Comparison of ENCODE assay signal across 21 cellular contexts in the genomic region with DNA sequence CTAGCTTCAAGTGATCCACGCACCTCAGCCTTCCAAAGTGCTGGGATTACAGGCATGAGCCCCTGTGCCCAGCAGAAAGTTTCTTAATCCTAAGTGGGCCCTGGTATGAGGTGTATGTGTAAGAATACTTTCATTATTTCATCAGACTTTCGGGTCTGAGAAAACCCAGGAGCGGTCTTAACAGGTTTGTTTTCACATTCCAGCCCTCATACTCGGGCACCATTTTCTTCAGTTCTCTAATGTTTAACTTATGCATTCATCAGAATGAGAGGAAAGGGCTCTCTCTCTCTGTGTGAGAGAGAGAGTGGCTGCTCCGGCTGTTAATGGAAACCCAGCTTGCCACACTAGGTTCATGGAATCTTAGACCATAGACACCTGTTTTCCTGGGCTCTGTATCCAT. TPM values are rescaled to one million over a fixed set of nuclear protein-coding genes. Genes with fewer than 3 reads are reported as not detected.
DNase-seq lines count a peak whose midpoint lies in the region; ATAC-seq, FAIRE-seq and TF ChIP-seq lines count a peak whose summit lies in the region.
"Had no signal": no experiment of that assay in that cellular context is flagged by ENCODE, and none has a peak within 500 bp of the region (broad histone marks: within the 10 kb centered on the region; RNA-seq: fewer than 3 reads in every experiment).

No MANE protein-coding gene starts in this region.

- no peak for TF ChIP-seq RAD21 in GM12878 (IDR thresholded peaks at IDR 0.05; ENCODE audit: insufficient read depth, low read depth, low read length)

- no peaks in the 10 kb centered on the region for H3K36me3 ChIP-seq in GM12878 (ENCODE audit: control insufficient read depth in 2 of 2, insufficient read depth in 2 of 2, low read length in 1 of 2)
- no peaks in the 10 kb centered on the region for H3K36me3 ChIP-seq in left lung

- no peak overlapping the region for H2AFZ ChIP-seq in GM12878 (ENCODE audit: control insufficient read depth, low read depth, low read length)

- FAIRE-seq in GM12878 (lab: Jason Lieb, UNC): no peak

- POLR2A ChIA-PET in GM12878 (lab: Charles Lee): no interaction called here

- CTCF ChIA-PET in GM12878 (lab: Yijun Ruan, JAX): interaction anchor here (1.1 to 2.1 kb wide), 2 partner anchors 59 to 73 kb away, joined by 3 to 5 read pairs; no protein-coding TSS in a partner anchor

- no peaks in the 10 kb centered on the region for H3K79me2 ChIP-seq in GM12878 (ENCODE audit: control insufficient read depth, insufficient read depth, low read length)

- no peak for TF ChIP-seq CTCF in GM12878 (IDR thresholded peaks at IDR 0.05 in 2 of 3, conservative IDR thresholded peaks at IDR 0.05 in 1 of 3; ENCODE audit: control insufficient read depth in 2 of 3, extremely low read depth in 1 of 3, insufficient read depth in 1 of 3, low read depth in 3 of 3, low read length in 3 of 3)
- TF ChIP-seq CTCF in left lung (IDR thresholded peaks at IDR 0.05): no peak

- DNase-seq in ACHN (peak; percentile 86), HK-2 (ENCODE audit: unreplicated experiment) (peak; percentile 52), GM12878 (ENCODE audit: low read depth, low spot score) (no peak), left lung (no peak)
- DNase-seq: central memory CD4-positive, alpha-beta T cell; effector memory CD8-positive, alpha-beta T cell; foreskin fibroblast; NCI-H1048; NCI-H2081 treated with DMSO at 0.1 percent for 48 hours; NCI-H510A treated with DMSO at 0.1 percent for 48 hours; T1000; testis had no signal

- no peak overlapping the region for H3K9ac ChIP-seq in GM12878 (ENCODE audit: control insufficient read depth, insufficient read depth, low read length)

- SMC1A ChIA-PET in GM12878 (lab: Charles Lee; ENCODE audit: uncharacterized antibody, unreplicated experiment): interaction anchor here (1.0 to 1.6 kb wide), 5 partner anchors 12 to 76 kb away, joined by 3 read pairs; no protein-coding TSS in a partner anchor

- in situ Hi-C loops in ACHN (cut with HindIII; ENCODE audit: low pct_ligation_motif_present, low pct_unique_long_range_greater_than_20kb, low sequenced_read_pairs): no loop called here
- in situ Hi-C loops in GM12878 (cut with MboI): no loop called here

- H3K4me1 ChIP-seq in GM12878 (ENCODE audit: control insufficient read depth, insufficient read depth, low read length) (no peaks in the 10 kb centered on the region), left lung (no peaks in the 10 kb centered on the region)
- H3K4me1 ChIP-seq: testis had no signal

- no peak for TF ChIP-seq EP300 in GM12878 (IDR thresholded peaks at IDR 0.05; ENCODE audit: borderline replicate concordance in 1 of 2, control insufficient read depth in 1 of 2, low read depth in 2 of 2, low read length in 2 of 2)

- H3K4me3 ChIP-seq in GM12878 (no peak overlapping the region), left lung (no peak overlapping the region)
- H3K4me3 ChIP-seq: skin epidermis, testis had no signal

- H3K27ac ChIP-seq in GM12878 (ENCODE audit: control insufficient read depth, insufficient read depth): no peak overlapping the region
- no peak overlapping the region for H3K27ac ChIP-seq in left lung
- H3K27ac ChIP-seq: skin epidermis, testis had no signal

- H3K4me2 ChIP-seq in GM12878 (ENCODE audit: control insufficient read depth, insufficient read depth): no peak overlapping the region

- no peaks in the 10 kb centered on the region for H4K20me1 ChIP-seq in GM12878 (ENCODE audit: control insufficient read depth, insufficient read depth)

- ATAC-seq in GM12878 (peak; percentile 73), left lung (peak; percentile 52), HG03095 (IDR thresholded peaks at IDR 0.05; ENCODE audit: unreplicated experiment) (no peak), esophagus mucosa (no peak), HG03135 (IDR thresholded peaks at IDR 0.05; ENCODE audit: unreplicated experiment) (no peak), HG03521 (IDR thresholded peaks at IDR 0.05; ENCODE audit: unreplicated experiment) (no peak)

- RAD21 ChIA-PET in GM12878 (lab: Charles Lee; ENCODE audit: unreplicated experiment): interaction anchor here (1.1 kb wide), 1 partner anchor 79 kb away, joined by 3 read pairs; no protein-coding TSS in a partner anchor

- no peak for TF ChIP-seq POLR2A in GM12878 (IDR thresholded peaks at IDR 0.05; ENCODE audit: low read depth, low read length)

- H3K27me3 ChIP-seq in GM12878 (replicated peaks in 1 of 2; ENCODE audit: control insufficient read depth in 2 of 2, insufficient read depth in 2 of 2, low read length in 1 of 2) (no peaks in the 10 kb centered on the region; a peak in 1 of 4 replicates), left lung (peaks cover 0 to 21% of the 10 kb centered on the region in 2 donors)
- H3K27me3 ChIP-seq: testis had no signal

- BruUV-seq in GM12878 (replicated peaks; lab: Mats Ljungman, UMichigan): no TSS peak

- intact Hi-C loops in GM12878 (cut with micrococcal nuclease; ENCODE audit: unreplicated experiment): no loop called here
- intact Hi-C loops in left lung (cut with DNase I): no loop called here

- H3K9me3 ChIP-seq in GM12878 (replicated peaks; ENCODE audit: control insufficient read depth, insufficient read depth, low read length) (no peaks in the 10 kb centered on the region), left lung (no peaks in the 10 kb centered on the region)
- H3K9me3 ChIP-seq: testis had no signal

- WGBS in GM12878 (ENCODE audit: insufficient coverage, insufficient replicate concordance, low lambda C conversion rate, missing lambda C conversion rate): 20% methylated on average over 5 of the region's 5 CpGs

TF ChIP-seq in GM12878, 131 proteins besides CTCF, POLR2A, EP300 and RAD21 (continues in another document):
- no peak for TF ChIP-seq HDGF (IDR thresholded peaks at IDR 0.05)
- no peak for TF ChIP-seq ASH2L (IDR thresholded peaks at IDR 0.05; ENCODE audit: borderline replicate concordance, low read depth)
- no peak for TF ChIP-seq ELK1 (IDR thresholded peaks at IDR 0.05; ENCODE audit: low read depth, low read length)
- no peak for TF ChIP-seq FOS (IDR thresholded peaks at IDR 0.05; ENCODE audit: borderline replicate concordance, extremely low read depth, insufficient read length)

RNA-seq across cellular contexts. Expression of gene PADI1, which starts 4.2 kb away (rescaled TPM):
- not detected in 2 replicates for total RNA-seq in GM12878 (2013; cell fraction: nucleolus; rRNA removed)
- total RNA-seq in GM12878 (2014; rRNA removed) (not detected in 2 replicates), GM12878 (2014; rRNA removed; fragmentation: Illumina TruSeq; extraction: Trizol) (not detected in 2 replicates), GM12878 (2021) (not detected in 2 replicates), left lung (not detected), esophagus mucosa (40.0 TPM)
- not detected for polyA plus RNA-seq in GM12878 (2011; ENCODE audit: low read depth)
- polyA plus RNA-seq in GM12878 (2011; rRNA removed) (not detected in 2 replicates), GM12878 (2014; fragmentation: Illumina TruSeq; extraction: Trizol) (not detected in 2 replicates), GM12878 (2014; fragmentation: Nextera tagmentation; extraction: Ambion mirVana) (not detected), GM12878 (2014; rRNA removed) (0.05 TPM in 1 of 2 replicates, not detected in the other), GM12878 (2016; fragmentation: Nextera tagmentation; extraction: Ambion mirVana) (not detected)
- polyA plus RNA-seq in GM12878 (2011; cell fraction: cytosol; rRNA removed): not detected in 2 replicates
- polyA plus RNA-seq in GM12878 (2011; cell fraction: nucleus; rRNA removed): not detected in 2 replicates
- polyA plus RNA-seq in GM12878 (2012): not detected in 2 replicates
- not detected in 2 replicates for polyA minus RNA-seq in GM12878 (2011; rRNA and poly(A)+ RNA removed)
- polyA minus RNA-seq in GM12878 (2011; cell fraction: cytosol; rRNA and poly(A)+ RNA removed): not detected in 2 replicates
- polyA minus RNA-seq in GM12878 (2011; cell fraction: nucleus; rRNA and poly(A)+ RNA removed): not detected in 2 replicates
- total RNA-seq: G401, posterior vena cava, SK-MEL-5 had no signal
- polyA plus RNA-seq: liver had no signal

RNA-seq across cellular contexts. Expression of gene PADI3, which starts 48.1 kb away (rescaled TPM):
- total RNA-seq in GM12878 (2013; cell fraction: nucleolus; rRNA removed): not detected in 2 replicates
- total RNA-seq in GM12878 (2014; rRNA removed) (not detected in 2 replicates), GM12878 (2014; rRNA removed; fragmentation: Illumina TruSeq; extraction: Trizol) (not detected in 2 replicates), GM12878 (2021) (not detected in 2 replicates), left lung (not detected), esophagus mucosa (3.3 TPM)
- polyA plus RNA-seq in GM12878 (2011; ENCODE audit: low read depth): not detected
- polyA plus RNA-seq in GM12878 (2011; rRNA removed) (not detected in 2 replicates), GM12878 (2014; fragmentation: Illumina TruSeq; extraction: Trizol) (0.01 TPM in 1 of 2 replicates, not detected in the other), GM12878 (2014; fragmentation: Nextera tagmentation; extraction: Ambion mirVana) (not detected), GM12878 (2014; rRNA removed) (not detected in 2 replicates), GM12878 (2016; fragmentation: Nextera tagmentation; extraction: Ambion mirVana) (not detected)
- 0.02 and 0.03 TPM in 2 replicates for polyA plus RNA-seq in GM12878 (2011; cell fraction: cytosol; rRNA removed)
- polyA plus RNA-seq in GM12878 (2011; cell fraction: nucleus; rRNA removed): 0.03 and 0.04 TPM in 2 replicates
- polyA plus RNA-seq in GM12878 (2012): 0.07 TPM in 1 of 2 replicates, not detected in the other
- not detected in 2 replicates for polyA minus RNA-seq in GM12878 (2011; rRNA and poly(A)+ RNA removed)
- polyA minus RNA-seq in GM12878 (2011; cell fraction: cytosol; rRNA and poly(A)+ RNA removed): not detected in 2 replicates
- not detected in 2 replicates for polyA minus RNA-seq in GM12878 (2011; cell fraction: nucleus; rRNA and poly(A)+ RNA removed)
- total RNA-seq: liver, posterior vena cava had no signal
- polyA plus RNA-seq: liver had no signal

Comparison
In these comparisons a context has a peak if more than half of its experiments do, and no peak if none do; other contexts are left out.
1. DNase-seq: peak in ACHN (single experiment) and HK-2 (single experiment); none in GM12878 (single experiment) and left lung (0 of 2).
2. ATAC-seq: peak in GM12878 (single experiment) and left lung (single experiment); none in HG03095 (single experiment), esophagus mucosa (single experiment), HG03135 (single experiment) and HG03521 (single experiment).
3. RNA of gene PADI1, which starts 4.2 kb away (total RNA-seq): 40.0 TPM in esophagus mucosa (single experiment); not detected in left lung and not detected in GM12878; every median in the first group is over 10 times any median in the second.